Comparison of ENCODE assay signal across 16 cellular contexts in genomic region chr4:7159923-7160322, GRCh38. TPM values are rescaled to one million over a fixed set of nuclear protein-coding genes. Genes with fewer than 3 reads are reported as not detected.
DNase-seq lines count a peak whose midpoint lies in the region; TF ChIP-seq lines count a peak whose summit lies in the region.
"Had no signal": no experiment of that assay in that cellular context is flagged by ENCODE, and none has a peak within 500 bp of the region (broad histone marks: within the 10 kb centered on the region; RNA-seq: fewer than 3 reads in every experiment).

No MANE protein-coding gene starts in this region.

- H3K4me3 Mint-ChIP-seq in nephron progenitor cell (no peak overlapping the region), MCF 10A (ENCODE audit: unreplicated experiment) (no peak overlapping the region)
- no peak overlapping the region for H3K4me3 Mint-ChIP-seq in activated T-cell treated with anti-CD3 and anti-CD28 coated beads, Interleukin-2, amount 50 U/mL, for 24 hours
- H3K4me3 Mint-ChIP-seq: CD8-positive, alpha-beta T cell had no signal

- POLR2A ChIA-PET in MCF 10A (lab: Yijun Ruan, JAX) = no interaction called here

- no peak for TF ChIP-seq CTCF in nephron progenitor cell (IDR thresholded peaks at IDR 0.05)
- TF ChIP-seq CTCF in MCF 10A (IDR thresholded peaks at IDR 0.05; ENCODE audit: unreplicated experiment) = no peak

- H3K27ac Mint-ChIP-seq in nephron progenitor cell = peak overlapping the region; percentile 22
- no peak overlapping the region for H3K27ac Mint-ChIP-seq in MCF 10A (ENCODE audit: low read depth, unreplicated experiment)
- H3K27ac Mint-ChIP-seq in activated T-cell treated with anti-CD3 and anti-CD28 coated beads, Interleukin-2, amount 50 U/mL, for 24 hours = no peak overlapping the region
- H3K27ac Mint-ChIP-seq: CD8-positive, alpha-beta T cell had no signal

- CTCF ChIA-PET in MCF 10A (lab: Yijun Ruan, JAX) = no interaction called here

- H3K4me1 Mint-ChIP-seq in nephron progenitor cell (peaks cover 83% of the 10 kb centered on the region), MCF 10A (ENCODE audit: insufficient read depth, unreplicated experiment) (peaks cover 11% of the 10 kb centered on the region)
- H3K4me1 Mint-ChIP-seq in activated T-cell treated with anti-CD3 and anti-CD28 coated beads, Interleukin-2, amount 50 U/mL, for 24 hours (ENCODE audit: low read depth) = no peaks in the 10 kb centered on the region

- peak; percentile 69 for DNase-seq in HuH-7.5 (ENCODE audit: low spot score)
- DNase-seq in islet precursor cell = peak; percentile 23
- DNase-seq in nephron progenitor cell = no peak
- peak; percentile 12 for DNase-seq in ureter (ENCODE audit: low spot score)
- DNase-seq in MCF 10A (ENCODE audit: unreplicated experiment) = no peak
- DNase-seq in activated T-cell treated with anti-CD3 and anti-CD28 coated beads, Interleukin-2, amount 50 U/mL, for 24 hours = no peak
- no peak for DNase-seq in amygdala (lab: John Stamatoyannopoulos, UW)
- DNase-seq: CD8-positive, alpha-beta T cell; EL; IMR-90; Kasumi-1; NCI-H187 treated with DMSO at 0.1 percent for 48 hours; NCI-H2171; NCI-H446 treated with DMSO at 0.1 percent for 48 hours; NCI-H774; SHP77 treated with DMSO at 0.1 percent for 48 hours had no signal

- no TSS peak for BruUV-seq in MCF 10A (replicated peaks; lab: Mats Ljungman, UMichigan)

- intact Hi-C loops in MCF 10A (cut with micrococcal nuclease) = no loop called here

- H3K9me3 Mint-ChIP-seq in nephron progenitor cell (peaks cover 4% of the 10 kb centered on the region), MCF 10A (ENCODE audit: unreplicated experiment) (no peaks in the 10 kb centered on the region)
- no peaks in the 10 kb centered on the region for H3K9me3 Mint-ChIP-seq in activated T-cell treated with anti-CD3 and anti-CD28 coated beads, Interleukin-2, amount 50 U/mL, for 24 hours
- H3K9me3 Mint-ChIP-seq: CD8-positive, alpha-beta T cell had no signal

- H3K36me3 Mint-ChIP-seq in nephron progenitor cell (ENCODE audit: low read depth) (no peaks in the 10 kb centered on the region), MCF 10A (ENCODE audit: insufficient read depth, unreplicated experiment) (no peaks in the 10 kb centered on the region)
- H3K36me3 Mint-ChIP-seq in activated T-cell treated with anti-CD3 and anti-CD28 coated beads, Interleukin-2, amount 50 U/mL, for 24 hours (ENCODE audit: low read depth) = no peaks in the 10 kb centered on the region
- H3K36me3 Mint-ChIP-seq: CD8-positive, alpha-beta T cell had no signal

- H3K27me3 Mint-ChIP-seq in nephron progenitor cell (ENCODE audit: low read depth, poor library complexity) (peaks cover 16% of the 10 kb centered on the region), MCF 10A (ENCODE audit: insufficient read depth, unreplicated experiment) (peaks cover 9% of the 10 kb centered on the region)
- H3K27me3 Mint-ChIP-seq in activated T-cell treated with anti-CD3 and anti-CD28 coated beads, Interleukin-2, amount 50 U/mL, for 24 hours = peaks cover 22% of the 10 kb centered on the region

RNA-seq across cellular contexts. Expression of gene SORCS2, which starts 32.4 kb away (rescaled TPM):
- total RNA-seq in ureter (2.8 TPM), MCF 10A (2022) (0.05 TPM in 1 of 2 replicates, not detected in the other)
- total RNA-seq: CD8-positive, alpha-beta T cell had no signal

Comparison
In these comparisons a context has a peak if more than half of its experiments do, and no peak if none do; other contexts are left out.
1. DNase-seq: peak in HuH-7.5 (single experiment), islet precursor cell (single experiment) and ureter (single experiment); none in nephron progenitor cell (single experiment), MCF 10A (single experiment), activated T-cell treated with anti-CD3 and anti-CD28 coated beads, Interleukin-2, amount 50 U/mL, for 24 hours (single experiment) and amygdala (0 of 56).